ENCODE assay signal across 9 cellular contexts in genomic region chr4:101953949-101954348, GRCh38.
DNase-seq lines count a peak whose midpoint lies in the region; ATAC-seq and TF ChIP-seq lines count a peak whose summit lies in the region.
"Had no signal": no experiment of that assay in that cellular context is flagged by ENCODE, and none has a peak within 500 bp of the region (broad histone marks: within the 10 kb centered on the region; RNA-seq: fewer than 3 reads in every experiment).

No MANE protein-coding gene starts in this region.

- TF ChIP-seq POLR2A in gastroesophageal sphincter (IDR thresholded peaks at IDR 0.05), result no peak

- no peaks in the 10 kb centered on the region for H4K20me1 ChIP-seq in GM23248 (ENCODE audit: insufficient read depth)
- H4K20me1 ChIP-seq in PC-9 (ENCODE audit: insufficient read depth), result no peaks in the 10 kb centered on the region

- H2AFZ ChIP-seq in GM23248 (peak overlapping the region; percentile 61), PC-9 (0 out of 2 replicates have a peak overlapping the region, but pooled peaks have one; percentile 15), neuronal stem cell (ENCODE audit: low read length) (peak overlapping the region; percentile 81)

- H3K27me3 ChIP-seq in GM23248 (replicated peaks; ENCODE audit: insufficient read depth) (no peaks in the 10 kb centered on the region), PC-9 (ENCODE audit: insufficient read depth, low read depth) (no peaks in the 10 kb centered on the region), neuronal stem cell (ENCODE audit: control insufficient read depth in 3 of 3, insufficient read depth in 3 of 3, low read depth in 1 of 3, low read length in 3 of 3) (no peaks in the 10 kb centered on the region), BE2C (no peaks in the 10 kb centered on the region), gastroesophageal sphincter (no peaks in the 10 kb centered on the region)

- H3K36me3 ChIP-seq in GM23248 (ENCODE audit: low read depth) (no peaks in the 10 kb centered on the region), PC-9 (ENCODE audit: low read depth) (no peaks in the 10 kb centered on the region), neuronal stem cell (replicated peaks in 1 of 2; ENCODE audit: control insufficient read depth in 2 of 2, insufficient read depth in 2 of 2, low read length in 2 of 2) (no peaks in the 10 kb centered on the region), BE2C (no peaks in the 10 kb centered on the region), gastroesophageal sphincter (no peaks in the 10 kb centered on the region)

- H3F3A ChIP-seq in GM23248 (ENCODE audit: insufficient read depth) (0 out of 2 replicates have a peak, but pooled peaks cover 11% of the 10 kb centered on the region), PC-9 (ENCODE audit: insufficient read depth, low read depth) (no peaks in the 10 kb centered on the region)

- no peaks in the 10 kb centered on the region for H3K79me1 ChIP-seq in neuronal stem cell (ENCODE audit: low read depth, low read length)

- H3K27ac ChIP-seq in GM23248 (no peak overlapping the region), PC-9 (no peak overlapping the region), neuronal stem cell (replicated peaks; ENCODE audit: low read length) (peak overlapping the region; percentile 42), gastroesophageal sphincter (no peak overlapping the region)

- BruUV-seq in PC-9 (replicated peaks; lab: Mats Ljungman, UMichigan), result no TSS peak

- H3K79me2 ChIP-seq in GM23248 (ENCODE audit: insufficient read depth) (no peaks in the 10 kb centered on the region), PC-9 (ENCODE audit: low read depth) (no peaks in the 10 kb centered on the region)

- no peak overlapping the region for H3K18ac ChIP-seq in neuronal stem cell (ENCODE audit: low read length)

- peaks cover 16% of the 10 kb centered on the region for H3K4me1 ChIP-seq in GM23248 (ENCODE audit: insufficient read depth)
- H3K4me1 ChIP-seq in PC-9 (replicated peaks; ENCODE audit: insufficient read depth), result no peaks in the 10 kb centered on the region
- H3K4me1 ChIP-seq in neuronal stem cell (ENCODE audit: control insufficient read depth in 2 of 2, insufficient read depth in 1 of 2, low read depth in 1 of 2, low read length in 2 of 2), result peaks cover 9 to 29% of the 10 kb centered on the region in 2 donors
- peaks cover 7% of the 10 kb centered on the region for H3K4me1 ChIP-seq in BE2C
- peaks cover 0 to 3% (median 0%) of the 10 kb centered on the region in 3 donors for H3K4me1 ChIP-seq in gastroesophageal sphincter

- POLR2A ChIA-PET in PC-9 (lab: Charles Lee; ENCODE audit: unreplicated experiment), result no interaction called here

- H3K9ac ChIP-seq in GM23248 (no peak overlapping the region), neuronal stem cell (ENCODE audit: low read depth, low read length, poor library complexity) (no peak overlapping the region)

- peak; percentile 33 for DNase-seq in GM23248
- DNase-seq in PC-9, result peak in 1 of 2 experiments; percentile 41
- DNase-seq in epithelial cell of esophagus (ENCODE audit: low read depth), result peak; percentile 49
- peak; percentile 55 for DNase-seq in neuronal stem cell (ENCODE audit: low spot score)
- DNase-seq in BE2C, result no peak
- no peak for DNase-seq in amygdala (lab: John Stamatoyannopoulos, UW)

- TF ChIP-seq CTCF in PC-9 (conservative IDR thresholded peaks at IDR 0.05) (no peak), epithelial cell of esophagus (IDR thresholded peaks at IDR 0.05; ENCODE audit: insufficient read depth, low read depth, low read length, missing control alignments) (no peak), BE2C (IDR thresholded peaks at IDR 0.05; ENCODE audit: low read depth, low read length) (no peak), gastroesophageal sphincter (IDR thresholded peaks at IDR 0.05) (no peak)

- 3% methylated on average over 4 of the region's 4 CpGs for WGBS in GM23248 (ENCODE audit: low coverage in 1 of 2, low lambda C conversion rate in 2 of 2, missing lambda C conversion rate in 2 of 2), 2 experiments
- no CpG with 5 or more reads among the region's 4 CpGs for WGBS in neuronal stem cell (ENCODE audit: extremely low coverage in 2 of 2, insufficient read length in 2 of 2, insufficient replicate concordance in 1 of 2), 2 donors
- 0 to 22% methylated on average over 3 to 4 of the region's 4 CpGs for WGBS in gastroesophageal sphincter (ENCODE audit: low coverage in 1 of 2), 2 donors

- no peak for ATAC-seq in HG02610 (IDR thresholded peaks at IDR 0.05; ENCODE audit: unreplicated experiment)
- ATAC-seq in gastroesophageal sphincter, result no peak
- ATAC-seq: natural killer cell treated with Interleukin-12 subunit alpha and Interleukin-12 subunit beta and Interleukin-15 and Interleukin-18, amount 100 ng/mL, for 72 hours had no signal

- CTCF ChIA-PET in PC-9 (lab: Charles Lee), result no interaction called here

- H2BK5ac ChIP-seq in neuronal stem cell (ENCODE audit: low read length), result no peak overlapping the region

- peak overlapping the region; percentile 42 for H3K4me3 ChIP-seq in GM23248
- no peak overlapping the region for H3K4me3 ChIP-seq in PC-9
- no peak overlapping the region for H3K4me3 ChIP-seq in epithelial cell of esophagus (ENCODE audit: low read length)
- H3K4me3 ChIP-seq in neuronal stem cell (ENCODE audit: low read length in 2 of 2), result no peak overlapping the region
- H3K4me3 ChIP-seq in BE2C (ENCODE audit: low read depth, low read length), result no peak overlapping the region
- H3K4me3 ChIP-seq in gastroesophageal sphincter, result no peak overlapping the region

- H3K23ac ChIP-seq in neuronal stem cell (ENCODE audit: low read depth, low read length, poor library complexity), result no peak overlapping the region

- H3K4me2 ChIP-seq in GM23248 (ENCODE audit: unreplicated experiment) (peak overlapping the region; percentile 62), PC-9 (no peak overlapping the region), neuronal stem cell (ENCODE audit: insufficient read depth, low read length, poor library complexity, severe bottlenecking) (no peak overlapping the region)

- no peak overlapping the region for H4K8ac ChIP-seq in neuronal stem cell (ENCODE audit: low read depth, low read length)

- H2BK120ac ChIP-seq in neuronal stem cell (ENCODE audit: low read depth, low read length), result no peak overlapping the region

- no peak overlapping the region for H2BK15ac ChIP-seq in neuronal stem cell (ENCODE audit: low read length)

- no peaks in the 10 kb centered on the region for H3K9me3 ChIP-seq in GM23248 (ENCODE audit: low read depth)
- no peaks in the 10 kb centered on the region for H3K9me3 ChIP-seq in PC-9 (ENCODE audit: insufficient read depth, low read depth)
- no peaks in the 10 kb centered on the region for H3K9me3 ChIP-seq in neuronal stem cell (replicated peaks in 1 of 2; ENCODE audit: control insufficient read depth in 2 of 2, insufficient read depth in 1 of 2, low read depth in 1 of 2, low read length in 2 of 2)
- H3K9me3 ChIP-seq in BE2C, result no peaks in the 10 kb centered on the region
- no peaks in the 10 kb centered on the region for H3K9me3 ChIP-seq in gastroesophageal sphincter

- H3K9me2 ChIP-seq in GM23248 (ENCODE audit: insufficient read depth) (no peaks in the 10 kb centered on the region), PC-9 (ENCODE audit: insufficient read depth) (no peaks in the 10 kb centered on the region)

- TF ChIP-seq EP300 in gastroesophageal sphincter (IDR thresholded peaks at IDR 0.05), result no peak

- in situ Hi-C loops in GM23248 (cut with MboI), result no loop called here

- H3K14ac ChIP-seq in neuronal stem cell (ENCODE audit: low read length), result no peak overlapping the region

- intact Hi-C loops in PC-9 (cut with micrococcal nuclease; ENCODE audit: unreplicated experiment), result loop anchor here (1.0 kb wide), 1 partner anchor 27 kb away; no protein-coding TSS in a partner anchor

- no peak overlapping the region for H2AK5ac ChIP-seq in neuronal stem cell (ENCODE audit: low read depth, low read length)

- no peak overlapping the region for H3K4ac ChIP-seq in neuronal stem cell (ENCODE audit: low read length)

- H4K91ac ChIP-seq in neuronal stem cell (ENCODE audit: low read depth, low read length, poor library complexity), result no peak overlapping the region

- no peak overlapping the region for H2BK12ac ChIP-seq in neuronal stem cell (ENCODE audit: low read length)

Comparison
In these comparisons a context has a peak if more than half of its experiments do, and no peak if none do; other contexts are left out.
1. DNase-seq: peak in GM23248 (single experiment), epithelial cell of esophagus (single experiment) and neuronal stem cell (single experiment); none in BE2C (single experiment) and amygdala (0 of 56).
2. H2AFZ ChIP-seq: peak in every context shown above with its lines; median percentile 81 in neuronal stem cell; 61 in GM23248; 15 in PC-9.